In genomic region chr6:106883808-106884262, GRCh38 we compare ENCODE assay signal across 11 cellular contexts.
DNase-seq lines count a peak whose midpoint lies in the region; ATAC-seq and TF ChIP-seq lines count a peak whose summit lies in the region.
"Had no signal": no experiment of that assay in that cellular context is flagged by ENCODE, and none has a peak within 500 bp of the region (broad histone marks: within the 10 kb centered on the region; RNA-seq: fewer than 3 reads in every experiment).

No MANE protein-coding gene starts in this region.

- no peak for ATAC-seq in HG02981 (IDR thresholded peaks at IDR 0.05; ENCODE audit: unreplicated experiment)

- TF ChIP-seq CTCF in 22Rv1 (IDR thresholded peaks at IDR 0.05): peak; percentile 62
- TF ChIP-seq CTCF in epithelial cell of proximal tubule (conservative IDR thresholded peaks at IDR 0.05; ENCODE audit: low read depth, low read length): peak; percentile 26

- H3K4me3 ChIP-seq in epithelial cell of proximal tubule (ENCODE audit: low read depth, low read length): no peak overlapping the region

- no peak overlapping the region for H3K27ac ChIP-seq in 22Rv1
- H3K27ac ChIP-seq: brain microvascular endothelial cell had no signal

- DNase-seq in H4 (ENCODE audit: low spot score): peak; percentile 9
- peak; percentile 86 for DNase-seq in OCI-M1 (lab: John Stamatoyannopoulos, UW)
- no peak for DNase-seq in epithelial cell of proximal tubule (ENCODE audit: low read depth)
- DNase-seq in inferior parietal cortex (ENCODE audit: extremely low spot score): no peak
- DNase-seq in GM19238 (ENCODE audit: insufficient read length, low spot score): no peak
- no peak for DNase-seq in stimulated activated CD4-positive, alpha-beta T cell treated with anti-CD3 and anti-CD28 coated beads, Interleukin-2, amount 100 ng/mL, for 48 hours
- DNase-seq: brain microvascular endothelial cell; CD4-positive, alpha-beta T cell; HCEC 1CT had no signal

Comparison
In these comparisons a context has a peak if more than half of its experiments do, and no peak if none do; other contexts are left out.
1. DNase-seq: peak in H4 (single experiment) and OCI-M1 (single experiment); none in epithelial cell of proximal tubule (single experiment), inferior parietal cortex (single experiment), GM19238 (single experiment) and stimulated activated CD4-positive, alpha-beta T cell treated with anti-CD3 and anti-CD28 coated beads, Interleukin-2, amount 100 ng/mL, for 48 hours (0 of 2).